In the genomic region with DNA sequence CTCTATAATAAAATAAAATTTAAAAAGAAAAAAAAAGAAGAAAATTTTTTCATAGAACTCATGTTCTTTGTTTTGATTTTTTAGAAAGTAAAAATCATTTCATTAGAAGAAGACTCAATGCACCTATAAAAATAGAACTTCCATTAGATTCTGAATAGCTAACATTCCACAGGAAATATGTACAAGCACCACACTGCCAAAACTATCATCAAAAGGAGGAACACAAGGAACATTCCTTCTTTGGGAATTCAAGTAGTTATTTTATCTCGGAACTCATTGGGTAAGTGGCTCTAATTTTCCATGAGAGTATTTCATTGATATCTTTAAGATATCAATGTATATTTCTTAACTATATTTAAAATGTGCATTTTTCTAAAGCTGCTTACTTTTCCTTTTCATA, we compare ENCODE assay signal across 20 cellular contexts.
A peak's percentile ranks its signal among the peaks of the same experiment; 100 is the strongest.
DNase-seq lines count a peak whose midpoint lies in the region; ATAC-seq and TF ChIP-seq lines count a peak whose summit lies in the region.
"Had no signal": no experiment of that assay in that cellular context is flagged by ENCODE, and none has a peak within 500 bp of the region (broad histone marks: within the 10 kb centered on the region; RNA-seq: fewer than 3 reads in every experiment).

No MANE protein-coding gene starts in this region.

- in situ Hi-C loops in GM23248 (cut with MboI) = no loop called here

- H3K27me3 ChIP-seq in GM23248 (replicated peaks; ENCODE audit: insufficient read depth) (no peaks in the 10 kb centered on the region), GM23338 (ENCODE audit: insufficient read depth) (no peaks in the 10 kb centered on the region)

- no peaks in the 10 kb centered on the region for H4K20me1 ChIP-seq in GM23248 (ENCODE audit: insufficient read depth)
- no peaks in the 10 kb centered on the region for H4K20me1 ChIP-seq in GM23338 (replicated peaks; ENCODE audit: insufficient read depth)

- H3K4me1 ChIP-seq in GM23248 (ENCODE audit: insufficient read depth) (peaks cover 17% of the 10 kb centered on the region), GM23338 (ENCODE audit: insufficient read depth) (no peaks in the 10 kb centered on the region)
- H3K4me1 ChIP-seq: HAP-1 had no signal

- no peak overlapping the region for H3K27ac Mint-ChIP-seq in GM23338
- H3K27ac Mint-ChIP-seq in osteocyte (ENCODE audit: unreplicated experiment) = no peak overlapping the region

- no peak overlapping the region for H3K9ac ChIP-seq in GM23248
- H3K9ac ChIP-seq: SK-N-SH had no signal

- TF ChIP-seq CTCF in fibroblast of villous mesenchyme (IDR thresholded peaks at IDR 0.05; ENCODE audit: insufficient read depth, low read depth, low read length) (no peak), GM23338 (conservative IDR thresholded peaks at IDR 0.05; ENCODE audit: low read depth in 2 of 2) (no peak), osteocyte (IDR thresholded peaks at IDR 0.05) (no peak)

- H3K4me3 Mint-ChIP-seq in GM23338 (no peak overlapping the region), osteocyte (ENCODE audit: unreplicated experiment) (no peak overlapping the region)

- H3K9me3 ChIP-seq in GM23248 (ENCODE audit: low read depth) = no peaks in the 10 kb centered on the region
- H3K9me3 ChIP-seq: HAP-1, SK-N-SH had no signal

- peak; percentile 15 for DNase-seq in AG08395 (ENCODE audit: low spot score)
- peak; percentile 24 for DNase-seq in GM23248
- peak; percentile 45 for DNase-seq in astrocyte of the hippocampus (ENCODE audit: low read depth, low spot score)
- DNase-seq in fibroblast of villous mesenchyme (ENCODE audit: low read depth) = peak; percentile 5
- no peak for DNase-seq in GM23338 (ENCODE audit: low spot score)
- no peak for DNase-seq in osteocyte (ENCODE audit: extremely low spot score, unreplicated experiment)
- DNase-seq: KBM-7, MV-4-11, NCI-H1694 treated with DMSO at 0.1 percent for 48 hours, NCI-H2107, NCI-H226, NCI-H524, NCI-H82, OCI-M1, SHP77 treated with DMSO at 0.1 percent for 48 hours, SK-N-SH had no signal

- H3K9me2 ChIP-seq in GM23248 (ENCODE audit: insufficient read depth) = no peaks in the 10 kb centered on the region
- H3K9me2 ChIP-seq in GM23338 (ENCODE audit: insufficient read depth) = no peaks in the 10 kb centered on the region; the same call in 1 of the 2 replicates
- H3K9me2 ChIP-seq: SK-N-SH had no signal

- WGBS in GM23248 (ENCODE audit: low coverage in 1 of 2, low lambda C conversion rate in 2 of 2, missing lambda C conversion rate in 2 of 2), 2 experiments = 44 to 50% methylated on average over 1 of the region's 1 CpG

- H3K9me3 Mint-ChIP-seq in GM23338 (no peaks in the 10 kb centered on the region), osteocyte (ENCODE audit: unreplicated experiment) (peaks cover 11% of the 10 kb centered on the region)

- ATAC-seq in GM23338 (no peak), GM21528 (IDR thresholded peaks at IDR 0.05; ENCODE audit: low FRiP score, unreplicated experiment) (no peak), HG02840 (IDR thresholded peaks at IDR 0.05; ENCODE audit: low FRiP score, unreplicated experiment) (no peak)

- H3F3A ChIP-seq in GM23248 (ENCODE audit: insufficient read depth) = peaks cover 12% of the 10 kb centered on the region; the same call in 1 of the 2 replicates
- no peaks in the 10 kb centered on the region for H3F3A ChIP-seq in GM23338 (replicated peaks; ENCODE audit: low read depth)

- H2AFZ ChIP-seq in GM23248 (no peak overlapping the region), GM23338 (no peak overlapping the region)

- H3K4me3 ChIP-seq in GM23248 (no peak overlapping the region), fibroblast of villous mesenchyme (ENCODE audit: low read depth, low read length) (no peak overlapping the region), GM23338 (no peak overlapping the region)
- H3K4me3 ChIP-seq: HAP-1 had no signal

- H3K36me3 ChIP-seq in GM23248 (ENCODE audit: low read depth) (peaks cover 13% of the 10 kb centered on the region; the same call in 1 of the 2 replicates), GM23338 (ENCODE audit: insufficient read depth) (no peaks in the 10 kb centered on the region)

- H3K79me2 ChIP-seq in GM23248 (ENCODE audit: insufficient read depth) (peaks cover 76% of the 10 kb centered on the region), GM23338 (replicated peaks; ENCODE audit: insufficient read depth) (no peaks in the 10 kb centered on the region)

- 0 out of 2 replicates have a peak overlapping the region, but pooled peaks have one; percentile 60 for H3K27ac ChIP-seq in GM23248
- H3K27ac ChIP-seq in GM23338 (ENCODE audit: low read depth) = no peak overlapping the region
- H3K27ac ChIP-seq: C4-2B had no signal

- no peaks in the 10 kb centered on the region for H3K27me3 Mint-ChIP-seq in GM23338 (ENCODE audit: insufficient read depth, low read depth, poor library complexity)
- no peaks in the 10 kb centered on the region for H3K27me3 Mint-ChIP-seq in osteocyte (ENCODE audit: unreplicated experiment)

- peak overlapping the region; percentile 2 for H3K4me2 ChIP-seq in GM23248 (ENCODE audit: unreplicated experiment)
- H3K4me2 ChIP-seq in GM23338 = no peak overlapping the region
- H3K4me2 ChIP-seq: SK-N-SH had no signal

- H3K36me3 Mint-ChIP-seq in GM23338 (ENCODE audit: low read depth) = peaks cover 5% of the 10 kb centered on the region; the same call in 2 of the 3 replicates
- peaks cover 33% of the 10 kb centered on the region for H3K36me3 Mint-ChIP-seq in osteocyte (ENCODE audit: unreplicated experiment)

- H3K4me1 Mint-ChIP-seq in GM23338 (no peaks in the 10 kb centered on the region), osteocyte (ENCODE audit: unreplicated experiment) (peaks cover 9% of the 10 kb centered on the region)

TF ChIP-seq in GM23338, 12 proteins besides CTCF, POLR2A, EP300 and RAD21 (continues in another document):
- TF ChIP-seq ZNF114 (CRISPR knock-in tag; IDR thresholded peaks at IDR 0.05) (no peak), EZH2phosphoT487 (IDR thresholded peaks at IDR 0.05; ENCODE audit: unreplicated experiment) (no peak), EZH2 (IDR thresholded peaks at IDR 0.05; ENCODE audit: low read depth, unreplicated experiment) (no peak), STAT1 (IDR thresholded peaks at IDR 0.05; ENCODE audit: unreplicated experiment) (no peak), JUNB (IDR thresholded peaks at IDR 0.05; ENCODE audit: unreplicated experiment) (no peak), NANOG (IDR thresholded peaks at IDR 0.05; ENCODE audit: borderline replicate concordance) (no peak)
- TF ChIP-seq, protein P1, sequence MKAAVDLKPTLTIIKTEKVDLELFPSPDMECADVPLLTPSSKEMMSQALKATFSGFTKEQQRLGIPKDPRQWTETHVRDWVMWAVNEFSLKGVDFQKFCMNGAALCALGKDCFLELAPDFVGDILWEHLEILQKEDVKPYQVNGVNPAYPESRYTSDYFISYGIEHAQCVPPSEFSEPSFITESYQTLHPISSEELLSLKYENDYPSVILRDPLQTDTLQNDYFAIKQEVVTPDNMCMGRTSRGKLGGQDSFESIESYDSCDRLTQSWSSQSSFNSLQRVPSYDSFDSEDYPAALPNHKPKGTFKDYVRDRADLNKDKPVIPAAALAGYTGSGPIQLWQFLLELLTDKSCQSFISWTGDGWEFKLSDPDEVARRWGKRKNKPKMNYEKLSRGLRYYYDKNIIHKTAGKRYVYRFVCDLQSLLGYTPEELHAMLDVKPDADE (IDR thresholded peaks at IDR 0.05) = no peak

Comparison
In these comparisons a context has a peak if more than half of its experiments do, and no peak if none do; other contexts are left out.
1. DNase-seq: peak in AG08395 (single experiment), GM23248 (single experiment), astrocyte of the hippocampus (single experiment) and fibroblast of villous mesenchyme (single experiment); none in GM23338 (single experiment) and osteocyte (single experiment).